Comparison of ENCODE assay signal across 1 cellular context in genomic region chr2:150075831-150076230, GRCh38.
TF ChIP-seq lines count a peak whose summit lies in the region.

No MANE protein-coding gene starts in this region.

TF ChIP-seq in endothelial cell of umbilical vein, 7 proteins besides CTCF, POLR2A, EP300 and RAD21:
- TF ChIP-seq GATA2 (IDR thresholded peaks at IDR 0.05; ENCODE audit: insufficient read depth, insufficient read length, low read depth, low read length) (peak; percentile 47), POLR2AphosphoS5 (IDR thresholded peaks at IDR 0.05; ENCODE audit: insufficient read depth, low read depth, low read length) (peak; percentile 22), JUN (IDR thresholded peaks at IDR 0.05; ENCODE audit: borderline replicate concordance, insufficient read depth, insufficient read length, low read depth) (no peak), FOS (IDR thresholded peaks at IDR 0.05; ENCODE audit: borderline replicate concordance, insufficient read depth, low read length) (peak; percentile 77), MYC (IDR thresholded peaks at IDR 0.05; ENCODE audit: low read depth, low read length) (no peak)
